In genomic region chr6:134707342-134707982, GRCh38 we compare ENCODE assay signal across 8 cellular contexts.
DNase-seq lines count a peak whose midpoint lies in the region; ATAC-seq, FAIRE-seq and TF ChIP-seq lines count a peak whose summit lies in the region.

No MANE protein-coding gene starts in this region.

- no peaks in the 10 kb centered on the region for H3K36me3 ChIP-seq in mucosa of rectum (ENCODE audit: control insufficient read depth in 2 of 2, insufficient read depth in 2 of 2, low read length in 2 of 2)
- H3K36me3 ChIP-seq in psoas muscle (ENCODE audit: insufficient read depth in 1 of 2, low read depth in 1 of 2) = no peaks in the 10 kb centered on the region

- H3K4me3 ChIP-seq in mucosa of rectum (ENCODE audit: low read length in 2 of 2) = no peak overlapping the region
- H3K4me3 ChIP-seq in psoas muscle = no peak overlapping the region

- no peak for TF ChIP-seq CTCF in psoas muscle (IDR thresholded peaks at IDR 0.05)

- H3K4me1 ChIP-seq in mucosa of rectum (ENCODE audit: control insufficient read depth in 2 of 2, insufficient read depth in 2 of 2, low read length in 2 of 2) (peaks cover 3 to 14% of the 10 kb centered on the region in 2 donors), psoas muscle (peaks cover 5% of the 10 kb centered on the region)

- no peaks in the 10 kb centered on the region for H3K27me3 ChIP-seq in mucosa of rectum (ENCODE audit: control insufficient read depth in 2 of 2, insufficient read depth in 2 of 2, low read length in 2 of 2)
- no peaks in the 10 kb centered on the region for H3K27me3 ChIP-seq in psoas muscle (ENCODE audit: insufficient read depth in 3 of 3, low read length in 2 of 3)

- intact Hi-C loops in psoas muscle (cut with DNase I) = no loop called here

- H3K9ac ChIP-seq in mucosa of rectum (ENCODE audit: low read depth in 1 of 2, low read length in 2 of 2) = no peak overlapping the region

- H3K27ac ChIP-seq in mucosa of rectum (ENCODE audit: low read depth in 2 of 2, low read length in 2 of 2) (peak overlapping the region; percentile 32 to 36), psoas muscle (no peak overlapping the region)

- DNase-seq in Daoy (ENCODE audit: low read depth) = peak; percentile 17
- DNase-seq in NCI-H2107 (lab: John Stamatoyannopoulos, UW) = peak; percentile 9
- no peak for DNase-seq in COLO829 (ENCODE audit: low spot score)
- no peak for DNase-seq in psoas muscle

- ATAC-seq in HG02840 (IDR thresholded peaks at IDR 0.05; ENCODE audit: low FRiP score, unreplicated experiment) (no peak), psoas muscle (no peak), GM18520 (IDR thresholded peaks at IDR 0.05; ENCODE audit: unreplicated experiment) (no peak)

- WGBS in psoas muscle, 3 donors = 40 to 64% (median 51%) methylated on average over 4 of the region's 4 CpGs

- FAIRE-seq in colon (lab: Jason Lieb, UNC) = peak; percentile 69

- H3K9me3 ChIP-seq in mucosa of rectum (ENCODE audit: control insufficient read depth in 2 of 2, low read length in 2 of 2) = no peaks in the 10 kb centered on the region
- H3K9me3 ChIP-seq in psoas muscle = no peaks in the 10 kb centered on the region

Comparison
In these comparisons a context has a peak if more than half of its experiments do, and no peak if none do; other contexts are left out.
1. DNase-seq: peak in Daoy (single experiment) and NCI-H2107 (single experiment); none in COLO829 (single experiment) and psoas muscle (0 of 2).